Comparison of ENCODE assay signal across 9 cellular contexts in genomic region chr10:21174670-21175495, GRCh38.
DNase-seq lines count a peak whose midpoint lies in the region; ATAC-seq, FAIRE-seq and TF ChIP-seq lines count a peak whose summit lies in the region.
"Had no signal": no experiment of that assay in that cellular context is flagged by ENCODE, and none has a peak within 500 bp of the region (broad histone marks: within the 10 kb centered on the region; RNA-seq: fewer than 3 reads in every experiment).

No MANE protein-coding gene starts in this region.

- H3K4me3 ChIP-seq in A549 (peak overlapping the region; percentile 79), LNCaP clone FGC (ENCODE audit: low read depth, low read length) (peak overlapping the region; percentile 72), choroid plexus epithelial cell (ENCODE audit: low read depth, low read length) (peak overlapping the region; percentile 77), mucosa of rectum (ENCODE audit: low read length in 2 of 2) (peak overlapping the region; percentile 68 to 75)

- ATAC-seq in A549 (no peak), GM18873 (IDR thresholded peaks at IDR 0.05; ENCODE audit: low FRiP score, unreplicated experiment) (no peak), HG03139 (IDR thresholded peaks at IDR 0.05; ENCODE audit: unreplicated experiment) (no peak)

- peak overlapping the region in 1 of 2 donors; percentile 72 for H3K9ac ChIP-seq in mucosa of rectum (ENCODE audit: low read depth in 1 of 2, low read length in 2 of 2)

- H3K4me2 ChIP-seq in A549, result peak overlapping the region; percentile 97

- no peak for TF ChIP-seq POLR2A in A549 (IDR thresholded peaks at IDR 0.05; ENCODE audit: low read length)

- no peak for FAIRE-seq in A549 (lab: Jason Lieb, UNC)

- no peak for TF ChIP-seq RAD21 in A549 (conservative IDR thresholded peaks at IDR 0.05 in 1 of 2, IDR thresholded peaks at IDR 0.05 in 1 of 2)

- no peak for DNase-seq in A549 (ENCODE audit: low read depth in 1 of 2, low spot score in 1 of 2)
- DNase-seq in LNCaP clone FGC (ENCODE audit: low read depth), result no peak
- DNase-seq in choroid plexus epithelial cell (ENCODE audit: low read depth), result peak; percentile 55
- DNase-seq in SKM-1 (lab: John Stamatoyannopoulos, UW; ENCODE audit: unreplicated experiment), result no peak
- no peak for DNase-seq in NK-92 treated with Interleukin-12 subunit alpha and Interleukin-12 subunit beta, amount 100 ng/mL, for 24 hours (lab: John Stamatoyannopoulos, UW)
- DNase-seq: left cardiac atrium had no signal

- H3K36me3 ChIP-seq in mucosa of rectum (ENCODE audit: control insufficient read depth in 2 of 2, insufficient read depth in 2 of 2, low read length in 2 of 2), result no peaks in the 10 kb centered on the region

- TF ChIP-seq EP300 in A549 (IDR thresholded peaks at IDR 0.05), result no peak

- no peaks in the 10 kb centered on the region for H3K27me3 ChIP-seq in mucosa of rectum (ENCODE audit: control insufficient read depth in 2 of 2, insufficient read depth in 2 of 2, low read length in 2 of 2)

- POLR2A ChIA-PET in A549 (lab: Yijun Ruan, JAX), result interaction anchor here (0.6 to 2.1 kb wide), 7 partner anchors 20 to 376 kb away, joined by 3 to 7 read pairs (median 5); no protein-coding TSS in a partner anchor

- H3K4me1 ChIP-seq in A549 (peaks cover 29% of the 10 kb centered on the region), mucosa of rectum (ENCODE audit: control insufficient read depth in 2 of 2, insufficient read depth in 2 of 2, low read length in 2 of 2) (peaks cover 5 to 12% of the 10 kb centered on the region in 2 donors)

- no peaks in the 10 kb centered on the region for H3K9me3 ChIP-seq in A549
- no peaks in the 10 kb centered on the region for H3K9me3 ChIP-seq in mucosa of rectum (ENCODE audit: control insufficient read depth in 2 of 2, low read length in 2 of 2)

- TF ChIP-seq CTCF in A549 (IDR thresholded peaks at IDR 0.05) (no peak), LNCaP clone FGC (IDR thresholded peaks at IDR 0.05; ENCODE audit: control insufficient read depth, extremely low read depth, insufficient read depth) (no peak), choroid plexus epithelial cell (conservative IDR thresholded peaks at IDR 0.05; ENCODE audit: low read depth, low read length) (no peak)

- CTCF ChIA-PET in A549 (lab: Yijun Ruan, JAX), result interaction anchor here (0.6 to 1.4 kb wide), 4 partner anchors 9 to 1006 kb away, joined by 3 to 5 read pairs (median 4); no protein-coding TSS in a partner anchor

- 12% methylated on average over 37 of the region's 37 CpGs for WGBS in A549 (ENCODE audit: missing lambda C conversion rate)

- H3K27ac ChIP-seq in A549 (peak overlapping the region; percentile 92 to 94), mucosa of rectum (ENCODE audit: low read depth in 2 of 2, low read length in 2 of 2) (peak overlapping the region; percentile 64 to 72)

TF ChIP-seq in A549, 52 proteins besides CTCF, POLR2A, EP300 and RAD21:
- TF ChIP-seq NFE2L2 (conservative IDR thresholded peaks at IDR 0.05; ENCODE audit: low read length) (0 out of 2 replicates have a peak, but pooled peaks have one; percentile 18), RCOR1 (IDR thresholded peaks at IDR 0.05; ENCODE audit: low read depth, low read length) (no peak), FOSL2 (IDR thresholded peaks at IDR 0.05) (no peak), FOSL2 (CRISPR knock-in tag; IDR thresholded peaks at IDR 0.05) (peak; percentile 19; the same call in 1 of the 2 replicates), MAFK (IDR thresholded peaks at IDR 0.05; ENCODE audit: partially characterized antibody) (peak; percentile 96)
